20 cellular contexts compared by ENCODE assay signal in genomic region chr9:16519001-16519400, GRCh38.
DNase-seq lines count a peak whose midpoint lies in the region; ATAC-seq, FAIRE-seq and TF ChIP-seq lines count a peak whose summit lies in the region.
"Had no signal": no experiment of that assay in that cellular context is flagged by ENCODE, and none has a peak within 500 bp of the region (broad histone marks: within the 10 kb centered on the region; RNA-seq: fewer than 3 reads in every experiment).

No MANE protein-coding gene starts in this region.

- no peak overlapping the region for H4K91ac ChIP-seq in H9 (ENCODE audit: insufficient read length, low read depth, low read length)

- no peak overlapping the region for H3K4ac ChIP-seq in H9 (ENCODE audit: low read depth, low read length)

- H3K9me3 Mint-ChIP-seq in H9, result no peaks in the 10 kb centered on the region
- peaks cover 4% of the 10 kb centered on the region for H3K9me3 Mint-ChIP-seq in astrocyte (ENCODE audit: unreplicated experiment)

- H3K9me3 ChIP-seq in H9 (ENCODE audit: control insufficient read depth, low read depth, low read length) (no peaks in the 10 kb centered on the region), astrocyte (ENCODE audit: insufficient read depth, low read depth, low read length) (no peaks in the 10 kb centered on the region), iPS-20b (ENCODE audit: insufficient read depth, low read depth, low read length) (no peaks in the 10 kb centered on the region), suprapubic skin (no peaks in the 10 kb centered on the region)

- H2BK5ac ChIP-seq in H9 (ENCODE audit: insufficient read length, low read length), result no peak overlapping the region

- H3K4me2 ChIP-seq in H9 (ENCODE audit: insufficient read depth, insufficient read length, low read length), result no peak overlapping the region
- H3K4me2 ChIP-seq in astrocyte (ENCODE audit: low read length), result no peak overlapping the region
- H3K4me2 ChIP-seq: BLaER1 had no signal

- H3K4me1 ChIP-seq in H9 (ENCODE audit: insufficient read depth, low read length) (peaks cover 17% of the 10 kb centered on the region), astrocyte (ENCODE audit: insufficient read depth, low read length) (peaks cover 53% of the 10 kb centered on the region), iPS-20b (ENCODE audit: insufficient read depth, low read length) (peaks cover 58% of the 10 kb centered on the region), rectal smooth muscle tissue (ENCODE audit: control insufficient read depth, insufficient read depth, low read length) (peaks cover 45% of the 10 kb centered on the region), suprapubic skin (peaks cover 23% of the 10 kb centered on the region)

- no peak overlapping the region for H3T11ph ChIP-seq in H9 (ENCODE audit: low read length)

- no peak overlapping the region for H3K56ac ChIP-seq in H9 (ENCODE audit: insufficient read length, low read depth, low read length)

- no peaks in the 10 kb centered on the region for H3K23me2 ChIP-seq in H9 (ENCODE audit: insufficient read length, low read depth, low read length, poor library complexity, severe bottlenecking)

- H4K5ac ChIP-seq in H9 (ENCODE audit: insufficient read length, low read depth, low read length), result no peak overlapping the region

- H3K27ac Mint-ChIP-seq in H9 (peak overlapping the region; percentile 90 to 96 (median 93); a peak in 6 of 7 replicates), astrocyte (ENCODE audit: unreplicated experiment) (peak overlapping the region; percentile 15)
- H3K27ac Mint-ChIP-seq: CD4-positive, alpha-beta memory T cell; IgD-negative memory B cell had no signal

- H3K27me3 Mint-ChIP-seq in H9 (ENCODE audit: low read depth) (no peaks in the 10 kb centered on the region), astrocyte (ENCODE audit: low read depth, unreplicated experiment) (no peaks in the 10 kb centered on the region)
- H3K27me3 Mint-ChIP-seq: CD4-positive, alpha-beta memory T cell; IgD-negative memory B cell had no signal

- no CpG with 5 or more reads among the region's 2 CpGs for WGBS in H9 (ENCODE audit: extremely low coverage, insufficient read length, low lambda C conversion rate)
- WGBS in suprapubic skin, result 95% methylated on average over 2 of the region's 2 CpGs

- H3K4me3 ChIP-seq in astrocyte (ENCODE audit: insufficient read depth, low read depth, low read length), result no peak overlapping the region
- peak overlapping the region; percentile 2; the same call in 1 of the 2 replicates for H3K4me3 ChIP-seq in iPS-20b (ENCODE audit: low read length)
- no peak overlapping the region for H3K4me3 ChIP-seq in rectal smooth muscle tissue (ENCODE audit: low read length)
- H3K4me3 ChIP-seq in suprapubic skin, result no peak overlapping the region
- H3K4me3 ChIP-seq: BLaER1 had no signal

- H3K27ac ChIP-seq in H9 (ENCODE audit: insufficient read length, low read depth, low read length) (no peak overlapping the region), astrocyte (ENCODE audit: low read depth, low read length) (no peak overlapping the region), iPS-20b (ENCODE audit: low read length) (peak overlapping the region; percentile 34), rectal smooth muscle tissue (ENCODE audit: low read depth, low read length) (peak overlapping the region; percentile 11), suprapubic skin (no peak overlapping the region)
- H3K27ac ChIP-seq: BLaER1 had no signal

- no peak overlapping the region for H2BK20ac ChIP-seq in H9 (ENCODE audit: low read depth, low read length, poor library complexity, severe bottlenecking)

- H3K36me3 Mint-ChIP-seq in H9 (ENCODE audit: insufficient read depth in 1 of 3, low read depth in 3 of 3), result peaks cover 2 to 7% (median 4%) of the 10 kb centered on the region in 3 experiments; a peak in 5 of 7 replicates
- peaks cover 11% of the 10 kb centered on the region for H3K36me3 Mint-ChIP-seq in astrocyte (ENCODE audit: low read depth, unreplicated experiment)
- H3K36me3 Mint-ChIP-seq: CD4-positive, alpha-beta memory T cell; IgD-negative memory B cell had no signal

- FAIRE-seq in astrocyte (lab: Jason Lieb, UNC), result no peak
- FAIRE-seq: GM12892, RCC 7860 had no signal

- H3K27me3 ChIP-seq in H9 (ENCODE audit: insufficient read depth, low read length), result no peaks in the 10 kb centered on the region
- H3K27me3 ChIP-seq in astrocyte (ENCODE audit: insufficient read depth, low read length), result no peaks in the 10 kb centered on the region
- no peaks in the 10 kb centered on the region for H3K27me3 ChIP-seq in iPS-20b (ENCODE audit: insufficient read depth, low read length)
- no peaks in the 10 kb centered on the region for H3K27me3 ChIP-seq in rectal smooth muscle tissue (ENCODE audit: control insufficient read depth, insufficient read depth, low read length)
- no peaks in the 10 kb centered on the region for H3K27me3 ChIP-seq in suprapubic skin
- H3K27me3 ChIP-seq: BLaER1 had no signal

- no peaks in the 10 kb centered on the region for H3K36me3 ChIP-seq in astrocyte (ENCODE audit: insufficient read depth, low read length)
- H3K36me3 ChIP-seq in iPS-20b (ENCODE audit: insufficient read depth, low read depth, low read length), result no peaks in the 10 kb centered on the region
- no peaks in the 10 kb centered on the region for H3K36me3 ChIP-seq in rectal smooth muscle tissue (ENCODE audit: control insufficient read depth, insufficient read depth, low read length)
- no peaks in the 10 kb centered on the region for H3K36me3 ChIP-seq in suprapubic skin

- no peak for TF ChIP-seq POLR2A in suprapubic skin (IDR thresholded peaks at IDR 0.05)

- no peak for TF ChIP-seq CTCF in H9 (conservative IDR thresholded peaks at IDR 0.05)
- no peak for TF ChIP-seq CTCF in astrocyte (IDR thresholded peaks at IDR 0.05; ENCODE audit: insufficient read depth, low read depth, low read length)
- no peak for TF ChIP-seq CTCF in suprapubic skin (IDR thresholded peaks at IDR 0.05)

- H2BK120ac ChIP-seq in H9 (ENCODE audit: low read depth, low read length, poor library complexity, severe bottlenecking), result no peak overlapping the region

- no peak overlapping the region for H3K23ac ChIP-seq in H9 (ENCODE audit: insufficient read length, low read depth, low read length)

- H3K4me1 Mint-ChIP-seq in H9 (peaks cover 70 to 72% of the 10 kb centered on the region in 2 experiments), astrocyte (ENCODE audit: low read depth, unreplicated experiment) (peaks cover 65% of the 10 kb centered on the region)
- H3K4me1 Mint-ChIP-seq: CD4-positive, alpha-beta memory T cell; IgD-negative memory B cell had no signal

- no peak overlapping the region for H2BK15ac ChIP-seq in H9 (ENCODE audit: low read depth, low read length)

- no peaks in the 10 kb centered on the region for H3K79me2 ChIP-seq in H9 (ENCODE audit: insufficient read depth, low read length)
- no peaks in the 10 kb centered on the region for H3K79me2 ChIP-seq in astrocyte (ENCODE audit: insufficient read depth, low read length)

- no peak overlapping the region for H2AFZ ChIP-seq in H9 (ENCODE audit: low read length)
- no peak overlapping the region for H2AFZ ChIP-seq in astrocyte (ENCODE audit: low read depth, low read length)

- H2AK5ac ChIP-seq in H9 (ENCODE audit: insufficient read length, low read length), result no peak overlapping the region

- no peak overlapping the region for H4K8ac ChIP-seq in H9 (replicated peaks; ENCODE audit: insufficient read length, low read depth, low read length)

- H3K14ac ChIP-seq in H9 (ENCODE audit: insufficient read depth, low read length), result no peak overlapping the region

- H3K4me3 Mint-ChIP-seq in H9, result peak overlapping the region in 1 of 2 experiments; percentile 30; a peak in 1 of 5 replicates
- H3K4me3 Mint-ChIP-seq in astrocyte (ENCODE audit: unreplicated experiment), result no peak overlapping the region
- H3K4me3 Mint-ChIP-seq: CD4-positive, alpha-beta memory T cell; IgD-negative memory B cell had no signal

- H3K18ac ChIP-seq in H9 (ENCODE audit: insufficient read length, low read depth, low read length), result no peak overlapping the region

- H3K9ac ChIP-seq in H9 (ENCODE audit: extremely low read depth, insufficient read length, low read length) (no peak overlapping the region), astrocyte (ENCODE audit: low read length) (no peak overlapping the region), iPS-20b (ENCODE audit: low read depth, low read length) (no peak overlapping the region; the same call in 1 of the 2 replicates), rectal smooth muscle tissue (ENCODE audit: low read length) (no peak overlapping the region)
- H3K9ac ChIP-seq: BLaER1 had no signal

- no peak for ATAC-seq in GM19023 (IDR thresholded peaks at IDR 0.05; ENCODE audit: unreplicated experiment)
- ATAC-seq in GM18502 (IDR thresholded peaks at IDR 0.05; ENCODE audit: poor library complexity, unreplicated experiment), result no peak
- ATAC-seq: HCT116, Right ventricle myocardium inferior had no signal

- DNase-seq in H9 (peak; percentile 46), astrocyte (ENCODE audit: low read depth) (no peak), NCI-H2029 (lab: John Stamatoyannopoulos, UW) (no peak), suprapubic skin (ENCODE audit: low spot score in 2 of 2) (no peak)
- DNase-seq: Calu3; CD4-positive, alpha-beta memory T cell; EL; Karpas-422; NCI-H1092; NCI-H2081 treated with DMSO at 0.1 percent for 48 hours had no signal

- no peaks in the 10 kb centered on the region for H3K79me1 ChIP-seq in H9 (ENCODE audit: insufficient read depth, low read depth, low read length, poor library complexity, severe bottlenecking)

- H2BK12ac ChIP-seq in H9 (ENCODE audit: insufficient read length, low read depth, low read length), result no peak overlapping the region

- TF ChIP-seq EP300 in suprapubic skin (IDR thresholded peaks at IDR 0.05), result no peak

- H4K20me1 ChIP-seq in H9 (ENCODE audit: control insufficient read depth, insufficient read depth, insufficient read length) (no peaks in the 10 kb centered on the region), astrocyte (ENCODE audit: insufficient read depth, low read length) (no peaks in the 10 kb centered on the region)
- H4K20me1 ChIP-seq: BLaER1 had no signal

Comparison
In these comparisons a context has a peak if more than half of its experiments do, and no peak if none do; other contexts are left out.
1. H3K27ac ChIP-seq: peak in iPS-20b (single experiment) and rectal smooth muscle tissue (single experiment); none in H9 (single experiment), astrocyte (single experiment) and suprapubic skin (single experiment).